27 cellular contexts compared by ENCODE assay signal in genomic region chr20:43284481-43284880, GRCh38.
"Had no signal": no experiment of that assay in that cellular context is flagged by ENCODE, and none has a peak within 500 bp of the region (broad histone marks: within the 10 kb centered on the region; RNA-seq: fewer than 3 reads in every experiment).

No MANE protein-coding gene starts in this region.

- H3K9me3 Mint-ChIP-seq: activated B cell treated with CpG ODN at 0.5 μM for 24 hours; activated CD8-positive, alpha-beta T cell treated with anti-CD3 and anti-CD28 coated beads for 36 hours; activated T-helper 17 cell treated with anti-CD3 and anti-CD28 coated beads, Interleukin-2, amount 50 U/mL, for 72 hours; T-helper 2 cell treated with Interferon-gamma antibody and Interleukin-4, amounts not matched to agents 5 μg/mL and 100 μg/mL, for 36 hours had no signal

- H3K4me3 ChIP-seq: ascending aorta, breast epithelium, cardiac muscle cell, colonic mucosa, esophagus squamous epithelium had no signal

- H3K36me3 Mint-ChIP-seq: activated naive CD8-positive, alpha-beta T cell; brain had no signal

- H3K27ac Mint-ChIP-seq: activated B cell treated with CpG ODN at 0.5 μM for 24 hours; activated CD8-positive, alpha-beta T cell treated with anti-CD3 and anti-CD28 coated beads for 36 hours; activated naive CD8-positive, alpha-beta T cell; activated T-helper 17 cell treated with anti-CD3 and anti-CD28 coated beads, Interleukin-2, amount 50 U/mL, for 72 hours; brain; T-helper 17 cell; T-helper 2 cell treated with Interferon-gamma antibody and Interleukin-4, amounts not matched to agents 5 μg/mL and 100 μg/mL, for 36 hours had no signal

- DNase-seq: activated B cell treated with CpG ODN at 0.5 μM for 24 hours; activated CD4-positive, alpha-beta T cell treated with anti-CD3 and anti-CD28 coated beads for 48 hours; activated CD4-positive, alpha-beta T cell treated with anti-CD3 and anti-CD28 coated beads, Interleukin-2, amount 50 U/mL, for 1 hour; activated CD4-positive, alpha-beta T cell treated with anti-CD3 and anti-CD28 coated beads, Interleukin-2, amount 50 U/mL, for 48 hours; activated CD8-positive, alpha-beta memory T cell treated with anti-CD3 and anti-CD28 coated beads for 24 hours; activated effector memory CD4-positive, alpha-beta T cell treated with Interleukin-2 at 50 U/mL for 16 hours; activated gamma-delta T cell treated with Interleukin-2 at 50 U/mL for 16 hours; activated naive CD4-positive, alpha-beta T cell treated with anti-CD3 and anti-CD28 coated beads, Interleukin-2, amount 50 U/mL, for 16 hours; activated naive CD4-positive, alpha-beta T cell treated with Interleukin-2 at 50 U/mL for 16 hours; activated T-cell treated with anti-CD3 and anti-CD28 coated beads, Interleukin-2, amount 50 U/mL, for 4 hours; central memory CD4-positive, alpha-beta T cell; cerebellar nuclear complex; colonic mucosa; effector CD8-positive, alpha-beta T cell; esophagus squamous epithelium; foreskin fibroblast; T-helper 17 cell; T1000; WERI-Rb-1 had no signal

- H3K4me3 Mint-ChIP-seq: activated B cell treated with CpG ODN at 0.5 μM for 24 hours; activated CD8-positive, alpha-beta T cell treated with anti-CD3 and anti-CD28 coated beads for 36 hours; activated naive CD8-positive, alpha-beta T cell; activated T-cell treated with anti-CD3 and anti-CD28 coated beads, Interleukin-2, amount 50 U/mL, for 4 hours; activated T-helper 17 cell treated with anti-CD3 and anti-CD28 coated beads, Interleukin-2, amount 50 U/mL, for 72 hours; brain; T-helper 17 cell; T-helper 2 cell treated with Interferon-gamma antibody and Interleukin-4, amounts not matched to agents 5 μg/mL and 100 μg/mL, for 36 hours had no signal

- H3K4me1 Mint-ChIP-seq: activated B cell treated with CpG ODN at 0.5 μM for 24 hours; activated T-helper 17 cell treated with anti-CD3 and anti-CD28 coated beads, Interleukin-2, amount 50 U/mL, for 72 hours; brain; T-helper 17 cell had no signal
